15 cellular contexts compared by ENCODE assay signal in genomic region chr16:89613101-89613953, GRCh38. TPM values are rescaled to one million over a fixed set of nuclear protein-coding genes. Genes with fewer than 3 reads are reported as not detected.
DNase-seq lines count a peak whose midpoint lies in the region; ATAC-seq, FAIRE-seq and TF ChIP-seq lines count a peak whose summit lies in the region.
"Had no signal": no experiment of that assay in that cellular context is flagged by ENCODE, and none has a peak within 500 bp of the region (broad histone marks: within the 10 kb centered on the region; RNA-seq: fewer than 3 reads in every experiment).

Gene DPEP1 (plus strand): TSS chr16:89613642. CDS start chr16:89630411, 16,769 bp downstream.

- no peak for TF ChIP-seq CTCF in foreskin fibroblast (IDR thresholded peaks at IDR 0.05; ENCODE audit: low read depth, low read length)

- no peaks in the 10 kb centered on the region for H3K27me3 ChIP-seq in aorta (ENCODE audit: control insufficient read depth in 1 of 2, insufficient read depth in 2 of 2, low read length in 1 of 2)
- H3K27me3 ChIP-seq: uterus had no signal

- no peak for FAIRE-seq in frontal cortex (lab: Jason Lieb, UNC)

- H3K27ac ChIP-seq in aorta (ENCODE audit: low read depth in 1 of 2, low read length in 2 of 2), result no peak within 1 kb of the TSS
- H3K27ac ChIP-seq: psoas muscle, uterus had no signal

- no peaks in the 10 kb centered on the region for H3K4me1 ChIP-seq in aorta (ENCODE audit: control insufficient read depth in 1 of 2, insufficient read depth in 2 of 2, low read length in 2 of 2)
- H3K4me1 ChIP-seq: psoas muscle, uterus had no signal

- WGBS in aorta, 2 donors, result 74 to 76% methylated on average over 20 of the region's 20 CpGs

- DNase-seq in HT-29 (ENCODE audit: low spot score) (no peak), NCI-H69 (lab: John Stamatoyannopoulos, UW) (peak; percentile 84), foreskin fibroblast (peak; percentile 30 to 66), sciatic nerve (ENCODE audit: low spot score) (no peak), aorta (no peak), frontal cortex (ENCODE audit: low spot score in 2 of 2) (no peak)
- no peak for DNase-seq in stimulated activated CD4-positive, alpha-beta T cell treated with anti-CD3 and anti-CD28 coated beads, Interleukin-12 subunit alpha, Interleukin-12 subunit beta, amount 100 ng/mL, for 4 hours
- DNase-seq: activated gamma-delta T cell treated with Interleukin-2 at 50 U/mL for 16 hours; effector CD4-positive, alpha-beta T cell; NCI-H187; psoas muscle; uterus had no signal

- H3K4me3 ChIP-seq in foreskin fibroblast (ENCODE audit: low read depth in 1 of 2, low read length in 2 of 2) (no peak within 1 kb of the TSS), aorta (ENCODE audit: low read length in 2 of 2) (no peak within 1 kb of the TSS)
- H3K4me3 ChIP-seq: psoas muscle, uterus had no signal

- no peaks in the 10 kb centered on the region for H3K36me3 ChIP-seq in aorta (ENCODE audit: control insufficient read depth in 1 of 2, insufficient read depth in 2 of 2, low read length in 1 of 2)
- H3K36me3 ChIP-seq: uterus had no signal

- intact Hi-C loops in sciatic nerve (cut with DNase I) (no loop called here), aorta (cut with DNase I) (no loop called here)

- ATAC-seq in sciatic nerve, result peak; percentile 22
- no peak for ATAC-seq in aorta (ENCODE audit: low FRiP score)
- ATAC-seq: psoas muscle had no signal

- no peaks in the 10 kb centered on the region for H3K9me3 ChIP-seq in aorta (ENCODE audit: control insufficient read depth, low read length)
- H3K9me3 ChIP-seq: psoas muscle, uterus had no signal

RNA-seq across cellular contexts. Expression of gene DPEP1, which starts in this region (rescaled TPM):
- 81.5 and 82.2 TPM in 2 replicates for total RNA-seq in HT-29 (2014; rRNA removed; shearing (Covaris generic))
- total RNA-seq in sciatic nerve (not detected), aorta (not detected), frontal cortex (2.4 TPM)
- 1 to 10 TPM in 1 of 2 donors, not detected in 1; 8.5 TPM for polyA plus RNA-seq in aorta
- total RNA-seq: activated CD8-positive, alpha-beta memory T cell treated with anti-CD3 and anti-CD28 coated beads for 36 hours; psoas muscle had no signal
- polyA plus RNA-seq: CD14-positive monocyte, IgD-negative memory B cell had no signal

Comparison
In these comparisons a context has a peak if more than half of its experiments do, and no peak if none do; other contexts are left out.
1. RNA of gene DPEP1 (total RNA-seq): 81.5 to 82.2 TPM in HT-29; 2.4 TPM in frontal cortex (single experiment), not detected in sciatic nerve (single experiment) and not detected in aorta; every median in the first group is over 10 times any median in the second.
2. Peak in ATAC-seq in sciatic nerve; RNA of the gene not detected or under 1 TPM.
3. DNase-seq: peak in NCI-H69 (single experiment) and foreskin fibroblast (2 of 2); none in HT-29 (single experiment), sciatic nerve (single experiment), aorta (0 of 2), stimulated activated CD4-positive, alpha-beta T cell treated with anti-CD3 and anti-CD28 coated beads, Interleukin-12 subunit alpha, Interleukin-12 subunit beta, amount 100 ng/mL, for 4 hours (single experiment) and frontal cortex (0 of 2).